ENCODE assay signal across 2 cellular contexts in the genomic region with DNA sequence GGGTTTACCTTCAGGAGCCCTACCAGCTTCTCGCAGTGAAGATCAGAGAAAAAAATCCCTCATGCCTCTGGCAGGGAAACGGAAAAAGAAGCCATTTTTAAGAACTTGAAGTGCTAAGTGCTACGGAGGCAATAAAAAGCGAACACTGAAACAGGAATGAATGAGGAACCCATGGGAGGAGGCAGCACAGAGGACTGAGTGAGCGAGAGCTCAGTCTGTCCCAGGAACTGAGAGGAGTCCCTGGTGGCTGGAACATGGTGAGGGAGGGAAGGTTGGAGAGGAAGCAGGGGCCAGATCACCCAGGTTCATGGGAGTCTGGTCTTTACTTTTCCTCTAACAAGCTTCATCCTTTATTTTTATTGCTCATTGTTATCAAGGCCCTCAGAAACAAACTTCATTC.
TF ChIP-seq lines count a peak whose summit lies in the region.

No MANE protein-coding gene starts in this region.

TF ChIP-seq in IMR-90, 13 proteins besides CTCF, POLR2A, EP300 and RAD21 (continued from another document):
- no peak for TF ChIP-seq CEBPB (IDR thresholded peaks at IDR 0.05; ENCODE audit: low read depth, low read length)
- TF ChIP-seq, protein P1, sequence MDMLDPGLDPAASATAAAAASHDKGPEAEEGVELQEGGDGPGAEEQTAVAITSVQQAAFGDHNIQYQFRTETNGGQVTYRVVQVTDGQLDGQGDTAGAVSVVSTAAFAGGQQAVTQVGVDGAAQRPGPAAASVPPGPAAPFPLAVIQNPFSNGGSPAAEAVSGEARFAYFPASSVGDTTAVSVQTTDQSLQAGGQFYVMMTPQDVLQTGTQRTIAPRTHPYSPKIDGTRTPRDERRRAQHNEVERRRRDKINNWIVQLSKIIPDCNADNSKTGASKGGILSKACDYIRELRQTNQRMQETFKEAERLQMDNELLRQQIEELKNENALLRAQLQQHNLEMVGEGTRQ (IDR thresholded peaks at IDR 0.05; ENCODE audit: low read depth, low read length), result no peak
- no peak for TF ChIP-seq BHLHE40 (IDR thresholded peaks at IDR 0.05; ENCODE audit: low read depth, low read length)
- TF ChIP-seq SMC3 (IDR thresholded peaks at IDR 0.05; ENCODE audit: low read depth, low read length), result no peak
- TF ChIP-seq RFX5 (IDR thresholded peaks at IDR 0.05; ENCODE audit: low read depth, low read length), result no peak
- TF ChIP-seq, protein P2, sequence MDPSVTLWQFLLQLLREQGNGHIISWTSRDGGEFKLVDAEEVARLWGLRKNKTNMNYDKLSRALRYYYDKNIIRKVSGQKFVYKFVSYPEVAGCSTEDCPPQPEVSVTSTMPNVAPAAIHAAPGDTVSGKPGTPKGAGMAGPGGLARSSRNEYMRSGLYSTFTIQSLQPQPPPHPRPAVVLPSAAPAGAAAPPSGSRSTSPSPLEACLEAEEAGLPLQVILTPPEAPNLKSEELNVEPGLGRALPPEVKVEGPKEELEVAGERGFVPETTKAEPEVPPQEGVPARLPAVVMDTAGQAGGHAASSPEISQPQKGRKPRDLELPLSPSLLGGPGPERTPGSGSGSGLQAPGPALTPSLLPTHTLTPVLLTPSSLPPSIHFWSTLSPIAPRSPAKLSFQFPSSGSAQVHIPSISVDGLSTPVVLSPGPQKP (IDR thresholded peaks at IDR 0.05; ENCODE audit: borderline replicate concordance, low read depth, low read length), result no peak
- no peak for TF ChIP-seq MAZ (IDR thresholded peaks at IDR 0.05; ENCODE audit: borderline replicate concordance, low read depth, low read length)
- TF ChIP-seq CHD1 (IDR thresholded peaks at IDR 0.05; ENCODE audit: low read depth, low read length), result no peak
- no peak for TF ChIP-seq FOS (IDR thresholded peaks at IDR 0.05; ENCODE audit: low read depth, low read length)
TF ChIP-seq in IMR-90: peak in this region for 0.

TF ChIP-seq in K562, 482 proteins besides CTCF, POLR2A, EP300 and RAD21 (continued from another document):
- TF ChIP-seq, protein P3, sequence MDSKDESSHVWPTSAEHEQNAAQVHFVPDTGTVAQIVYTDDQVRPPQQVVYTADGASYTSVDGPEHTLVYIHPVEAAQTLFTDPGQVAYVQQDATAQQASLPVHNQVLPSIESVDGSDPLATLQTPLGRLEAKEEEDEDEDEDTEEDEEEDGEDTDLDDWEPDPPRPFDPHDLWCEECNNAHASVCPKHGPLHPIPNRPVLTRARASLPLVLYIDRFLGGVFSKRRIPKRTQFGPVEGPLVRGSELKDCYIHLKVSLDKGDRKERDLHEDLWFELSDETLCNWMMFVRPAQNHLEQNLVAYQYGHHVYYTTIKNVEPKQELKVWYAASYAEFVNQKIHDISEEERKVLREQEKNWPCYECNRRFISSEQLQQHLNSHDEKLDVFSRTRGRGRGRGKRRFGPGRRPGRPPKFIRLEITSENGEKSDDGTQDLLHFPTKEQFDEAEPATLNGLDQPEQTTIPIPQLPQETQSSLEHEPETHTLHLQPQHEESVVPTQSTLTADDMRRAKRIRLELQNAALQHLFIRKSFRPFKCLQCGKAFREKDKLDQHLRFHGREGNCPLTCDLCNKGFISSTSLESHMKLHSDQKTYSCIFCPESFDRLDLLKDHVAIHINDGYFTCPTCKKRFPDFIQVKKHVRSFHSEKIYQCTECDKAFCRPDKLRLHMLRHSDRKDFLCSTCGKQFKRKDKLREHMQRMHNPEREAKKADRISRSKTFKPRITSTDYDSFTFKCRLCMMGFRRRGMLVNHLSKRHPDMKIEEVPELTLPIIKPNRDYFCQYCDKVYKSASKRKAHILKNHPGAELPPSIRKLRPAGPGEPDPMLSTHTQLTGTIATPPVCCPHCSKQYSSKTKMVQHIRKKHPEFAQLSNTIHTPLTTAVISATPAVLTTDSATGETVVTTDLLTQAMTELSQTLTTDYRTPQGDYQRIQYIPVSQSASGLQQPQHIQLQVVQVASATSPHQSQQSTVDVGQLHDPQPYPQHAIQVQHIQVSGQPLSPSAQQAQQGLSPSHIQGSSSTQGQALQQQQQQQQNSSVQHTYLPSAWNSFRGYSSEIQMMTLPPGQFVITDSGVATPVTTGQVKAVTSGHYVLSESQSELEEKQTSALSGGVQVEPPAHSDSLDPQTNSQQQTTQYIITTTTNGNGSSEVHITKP (IDR thresholded peaks at IDR 0.05; ENCODE audit: partially characterized antibody), result no peak
- TF ChIP-seq SETDB1 (IDR thresholded peaks at IDR 0.05; ENCODE audit: low read length) (no peak), ZNF707 (CRISPR knock-in tag; conservative IDR thresholded peaks at IDR 0.05) (no peak), TRIM24 (IDR thresholded peaks at IDR 0.05) (no peak), ILK (tag; IDR thresholded peaks at IDR 0.05; ENCODE audit: borderline replicate concordance, low read depth) (no peak), TARDBP (IDR thresholded peaks at IDR 0.05) (no peak), PTBP1 (IDR thresholded peaks at IDR 0.05; ENCODE audit: low read depth, low read length) (no peak), RBFOX2 (IDR thresholded peaks at IDR 0.05; ENCODE audit: low read depth, low read length) (no peak), MAFK (IDR thresholded peaks at IDR 0.05; ENCODE audit: low read length) (no peak), MBD2 (IDR thresholded peaks at IDR 0.05; ENCODE audit: borderline replicate concordance, low read depth) (no peak), BACH1 (tag; IDR thresholded peaks at IDR 0.05) (no peak), TOE1 (IDR thresholded peaks at IDR 0.05; ENCODE audit: borderline replicate concordance) (no peak), TOE1 (CRISPR knock-in tag; IDR thresholded peaks at IDR 0.05; ENCODE audit: borderline replicate concordance, low read depth) (no peak)
TF ChIP-seq in K562: peak in this region for 0.
